ENCODE assay signal across 22 cellular contexts in the genomic region with DNA sequence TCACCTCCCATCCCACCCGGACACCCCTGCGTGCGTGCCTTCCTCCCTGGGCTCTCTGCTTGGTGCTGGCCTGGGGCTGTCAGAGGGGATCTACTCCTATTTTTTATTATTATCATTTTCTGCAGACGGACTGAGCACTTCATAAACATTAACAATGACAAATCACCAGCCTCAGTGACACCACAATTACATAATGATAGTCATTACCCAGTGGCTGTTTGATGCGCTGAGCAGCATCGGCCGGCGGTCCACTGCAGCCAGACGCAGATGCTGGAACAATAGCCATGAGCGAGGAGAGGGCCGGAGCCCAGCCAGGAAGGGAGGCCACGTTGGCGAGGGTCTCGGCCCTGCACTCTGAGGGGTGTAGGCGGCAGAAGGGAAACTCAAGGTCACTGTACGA.
DNase-seq lines count a peak whose midpoint lies in the region; ATAC-seq and TF ChIP-seq lines count a peak whose summit lies in the region.
"Had no signal": no experiment of that assay in that cellular context is flagged by ENCODE, and none has a peak within 500 bp of the region (broad histone marks: within the 10 kb centered on the region; RNA-seq: fewer than 3 reads in every experiment).

No MANE protein-coding gene starts in this region.

- WGBS in neuronal stem cell (ENCODE audit: extremely low coverage in 2 of 2, insufficient read length in 2 of 2, insufficient replicate concordance in 1 of 2), 2 donors = no CpG with 5 or more reads among the region's 16 CpGs

- H3K23ac ChIP-seq in neuronal stem cell (ENCODE audit: low read depth, low read length, poor library complexity) = peak overlapping the region; percentile 75

- H3K9me3 ChIP-seq in BLaER1 = no peaks in the 10 kb centered on the region
- H3K9me3 ChIP-seq in OCI-LY3 (ENCODE audit: insufficient read depth, low read length) = no peaks in the 10 kb centered on the region
- peaks cover 0 to 9% of the 10 kb centered on the region in 2 donors for H3K9me3 ChIP-seq in neuronal stem cell (replicated peaks in 1 of 2; ENCODE audit: control insufficient read depth in 2 of 2, insufficient read depth in 1 of 2, low read depth in 1 of 2, low read length in 2 of 2)
- H3K9me3 ChIP-seq: A549, BE2C, Caco-2 had no signal

- H3K27ac ChIP-seq in BLaER1 (peak overlapping the region; percentile 72; the same call in 1 of the 2 replicates), OCI-LY3 (ENCODE audit: low read length) (peak overlapping the region; percentile 79; the same call in 1 of the 2 replicates), neuronal stem cell (replicated peaks; ENCODE audit: low read length) (no peak overlapping the region)
- H3K27ac ChIP-seq: A549, C4-2B, GM23248 had no signal

- H3K27me3 Mint-ChIP-seq in stimulated activated naive B cell treated with anti-CD40 and anti-IgM and Interleukin-4, amounts not matched to agents 10 μg/mL and 1 μg/mL and 100 μg/mL, for 72 hours = peaks cover 6 to 11% of the 10 kb centered on the region in 2 donors
- H3K27me3 Mint-ChIP-seq: CD4-positive, CD25-positive, alpha-beta regulatory T cell had no signal

- H3K79me2 ChIP-seq in OCI-LY3 (ENCODE audit: low read length) = no peaks in the 10 kb centered on the region

- H3K36me3 Mint-ChIP-seq in stimulated activated naive B cell treated with anti-CD40 and anti-IgM and Interleukin-4, amounts not matched to agents 10 μg/mL and 1 μg/mL and 100 μg/mL, for 72 hours = no peaks in the 10 kb centered on the region
- H3K36me3 Mint-ChIP-seq: CD4-positive, CD25-positive, alpha-beta regulatory T cell; CD8-positive, alpha-beta T cell had no signal

- H3K36me3 ChIP-seq in BLaER1 (no peaks in the 10 kb centered on the region), OCI-LY3 (replicated peaks; ENCODE audit: low read depth, low read length) (no peaks in the 10 kb centered on the region), neuronal stem cell (replicated peaks in 1 of 2; ENCODE audit: control insufficient read depth in 2 of 2, insufficient read depth in 2 of 2, low read length in 2 of 2) (no peaks in the 10 kb centered on the region)
- H3K36me3 ChIP-seq: BE2C had no signal

- H3K4me1 ChIP-seq in BLaER1 (peaks cover 30% of the 10 kb centered on the region), OCI-LY3 (ENCODE audit: low read length) (peaks cover 19% of the 10 kb centered on the region), neuronal stem cell (ENCODE audit: control insufficient read depth in 2 of 2, insufficient read depth in 1 of 2, low read depth in 1 of 2, low read length in 2 of 2) (peaks cover 0 to 8% of the 10 kb centered on the region in 2 donors)
- H3K4me1 ChIP-seq: A549, BE2C, Caco-2 had no signal

- H3K9ac ChIP-seq in BLaER1 = no peak overlapping the region
- no peak overlapping the region for H3K9ac ChIP-seq in OCI-LY3 (ENCODE audit: low read length)
- no peak overlapping the region for H3K9ac ChIP-seq in neuronal stem cell (ENCODE audit: low read depth, low read length, poor library complexity)
- H3K9ac ChIP-seq: GM23248 had no signal

- H3K14ac ChIP-seq in neuronal stem cell (ENCODE audit: low read length) = no peak overlapping the region

- H3K4me2 ChIP-seq in BLaER1 (peak overlapping the region; percentile 67), OCI-LY3 (ENCODE audit: low read length) (no peak overlapping the region; the same call in 1 of the 2 replicates), neuronal stem cell (ENCODE audit: insufficient read depth, low read length, poor library complexity, severe bottlenecking) (no peak overlapping the region)
- H3K4me2 ChIP-seq: A549 had no signal

- H3K27me3 ChIP-seq in BLaER1 (no peaks in the 10 kb centered on the region), OCI-LY3 (ENCODE audit: low read depth, low read length) (0 out of 2 replicates have a peak, but pooled peaks cover 5% of the 10 kb centered on the region), neuronal stem cell (ENCODE audit: control insufficient read depth in 3 of 3, insufficient read depth in 3 of 3, low read depth in 1 of 3, low read length in 3 of 3) (no peaks in the 10 kb centered on the region)
- H3K27me3 ChIP-seq: BE2C had no signal

- peak; percentile 25 for DNase-seq in NCI-H748 (lab: John Stamatoyannopoulos, UW; ENCODE audit: unreplicated experiment)
- DNase-seq in neuronal stem cell (ENCODE audit: low spot score) = no peak
- DNase-seq in stimulated activated naive B cell treated with anti-CD40 and anti-IgM and Interleukin-4, amounts not matched to agents 10 μg/mL and 1 μg/mL and 100 μg/mL, for 72 hours = no peak
- DNase-seq in SW 1271 (lab: John Stamatoyannopoulos, UW) = no peak
- DNase-seq in amygdala (lab: John Stamatoyannopoulos, UW) = no peak
- DNase-seq: 8988T; ACHN; AML-193; BE2C; Caco-2; CD4-positive, CD25-positive, alpha-beta regulatory T cell; CD8-positive, alpha-beta T cell; DMS153; DND-41; GM23248; H7; HCEC 1CT had no signal

- H3K9me3 Mint-ChIP-seq in stimulated activated naive B cell treated with anti-CD40 and anti-IgM and Interleukin-4, amounts not matched to agents 10 μg/mL and 1 μg/mL and 100 μg/mL, for 72 hours = peaks cover under 1 to 3% of the 10 kb centered on the region in 2 donors
- H3K9me3 Mint-ChIP-seq: CD8-positive, alpha-beta T cell had no signal

- no peak overlapping the region for H2BK120ac ChIP-seq in neuronal stem cell (ENCODE audit: low read depth, low read length)

- ATAC-seq in stimulated activated naive B cell treated with anti-CD40 and anti-IgM and Interleukin-4, amounts not matched to agents 10 μg/mL and 1 μg/mL and 100 μg/mL, for 72 hours (replicated peaks) = no peak
- no peak for ATAC-seq in HG03521 (IDR thresholded peaks at IDR 0.05; ENCODE audit: unreplicated experiment)
- ATAC-seq: A549; CD8-positive, alpha-beta T cell had no signal

- H4K91ac ChIP-seq in neuronal stem cell (ENCODE audit: low read depth, low read length, poor library complexity) = no peak overlapping the region

- no peak overlapping the region for H3K4me3 ChIP-seq in BLaER1
- H3K4me3 ChIP-seq in OCI-LY3 (ENCODE audit: low read length) = no peak overlapping the region
- no peak overlapping the region for H3K4me3 ChIP-seq in neuronal stem cell (ENCODE audit: low read length in 2 of 2)
- H3K4me3 ChIP-seq: A549, GM23248 had no signal

- no peak overlapping the region for H3K4ac ChIP-seq in neuronal stem cell (ENCODE audit: low read length)

- no peaks in the 10 kb centered on the region for H4K20me1 ChIP-seq in BLaER1
- H4K20me1 ChIP-seq in OCI-LY3 (ENCODE audit: insufficient read depth, low read length) = no peaks in the 10 kb centered on the region

- no peak overlapping the region for H2BK15ac ChIP-seq in neuronal stem cell (ENCODE audit: low read length)

- H3K18ac ChIP-seq in neuronal stem cell (ENCODE audit: low read length) = peak overlapping the region; percentile 41

- no peak for TF ChIP-seq CTCF in OCI-LY3 (IDR thresholded peaks at IDR 0.05; ENCODE audit: low read depth, low read length)

- H3K4me1 Mint-ChIP-seq in stimulated activated naive B cell treated with anti-CD40 and anti-IgM and Interleukin-4, amounts not matched to agents 10 μg/mL and 1 μg/mL and 100 μg/mL, for 72 hours = peaks cover 0 to 2% of the 10 kb centered on the region in 2 donors

- peak overlapping the region; percentile 36 for H2AK5ac ChIP-seq in neuronal stem cell (ENCODE audit: low read depth, low read length)

- no peaks in the 10 kb centered on the region for H3K79me1 ChIP-seq in neuronal stem cell (ENCODE audit: low read depth, low read length)

- H3K27ac Mint-ChIP-seq in stimulated activated naive B cell treated with anti-CD40 and anti-IgM and Interleukin-4, amounts not matched to agents 10 μg/mL and 1 μg/mL and 100 μg/mL, for 72 hours = no peak overlapping the region
- H3K27ac Mint-ChIP-seq: CD4-positive, CD25-positive, alpha-beta regulatory T cell; CD8-positive, alpha-beta T cell had no signal

- no peak overlapping the region for H4K8ac ChIP-seq in neuronal stem cell (ENCODE audit: low read depth, low read length)

- no peak overlapping the region for H2BK5ac ChIP-seq in neuronal stem cell (ENCODE audit: low read length)

- no peak overlapping the region for H2AFZ ChIP-seq in OCI-LY3 (ENCODE audit: low read depth, low read length)
- no peak overlapping the region for H2AFZ ChIP-seq in neuronal stem cell (ENCODE audit: low read length)
- H2AFZ ChIP-seq: GM23248 had no signal

- no peak overlapping the region for H3K4me3 Mint-ChIP-seq in stimulated activated naive B cell treated with anti-CD40 and anti-IgM and Interleukin-4, amounts not matched to agents 10 μg/mL and 1 μg/mL and 100 μg/mL, for 72 hours
- H3K4me3 Mint-ChIP-seq: CD4-positive, CD25-positive, alpha-beta regulatory T cell; CD8-positive, alpha-beta T cell had no signal

- H2BK12ac ChIP-seq in neuronal stem cell (ENCODE audit: low read length) = no peak overlapping the region
